7 cellular contexts compared by ENCODE assay signal in the genomic region with DNA sequence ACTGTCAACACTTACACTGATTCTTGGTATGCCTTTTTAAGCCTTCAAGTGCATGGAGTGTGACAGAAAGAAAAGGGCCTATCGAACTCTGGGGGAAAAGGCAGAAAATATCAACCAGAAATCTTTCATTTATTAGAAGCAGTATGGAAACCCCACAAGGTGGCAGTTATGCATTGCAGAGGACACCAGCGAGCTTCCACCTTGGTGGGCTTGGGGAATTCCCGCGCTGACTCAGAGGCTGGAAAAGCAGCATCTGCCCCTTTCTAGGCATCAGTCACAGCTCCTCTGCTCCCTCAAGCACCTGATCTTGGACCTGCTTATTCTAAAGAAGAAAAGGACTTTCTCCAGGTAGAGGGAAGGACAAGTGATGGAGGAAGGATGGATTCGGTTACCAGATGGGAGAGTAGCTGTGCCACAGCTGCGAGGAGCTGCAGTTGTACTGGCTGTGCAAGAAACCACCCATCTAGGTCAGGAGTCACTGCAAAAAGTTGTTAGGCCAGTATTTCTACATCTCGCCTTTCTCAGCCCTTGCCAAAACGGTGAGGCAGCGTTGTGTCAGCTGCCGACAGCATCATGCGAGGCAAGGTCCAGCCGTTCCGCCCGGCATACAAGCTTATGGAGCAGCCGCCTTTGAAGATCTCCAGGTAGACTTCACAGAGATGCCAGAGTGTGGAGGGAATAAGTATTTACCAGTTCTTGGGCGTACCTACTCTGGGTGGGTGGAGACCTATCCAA.
DNase-seq lines count a peak whose midpoint lies in the region; ATAC-seq, FAIRE-seq and TF ChIP-seq lines count a peak whose summit lies in the region.
"Not testable (repeated sequence)": the region's sequence is repeated elsewhere in the genome, so short reads cannot be mapped to it uniquely, and the experiment has no call there.

No MANE protein-coding gene starts in this region.

- not testable (repeated sequence) for H3K4ac ChIP-seq in trophoblast cell (ENCODE audit: low read depth, low read length)

- not testable (repeated sequence) for H4K12ac ChIP-seq in trophoblast cell (ENCODE audit: low read depth, low read length)

- DNase-seq in ELF-1 (ENCODE audit: low read depth, low spot score) (peak; percentile 58), NCI-H526 (lab: John Stamatoyannopoulos, UW) (peak; percentile 15 to 31), body of pancreas (peak; percentile 29 to 57 (median 40)), trophoblast cell (peak; percentile 83 to 88)
- peak; percentile 23 to 27 for DNase-seq in activated CD4-positive, alpha-beta T cell treated with anti-CD3 and anti-CD28 coated beads, Interleukin-2, amount 50 U/mL, for 4 hours
- not testable (repeated sequence) for DNase-seq in keratinocyte (ENCODE audit: low read depth, low spot score)
- DNase-seq in stimulated activated CD8-positive, alpha-beta memory T cell treated with anti-CD3 and anti-CD28 coated beads, Interleukin-7, amount 100 ng/mL, for 4 hours (ENCODE audit: low read depth in 2 of 2) = peak; percentile 26 to 38

- H3K4me2 ChIP-seq in keratinocyte (ENCODE audit: control insufficient read depth, extremely low read depth, insufficient read depth, low read depth, low read length) = peak overlapping the region; percentile 31
- H3K4me2 ChIP-seq in trophoblast cell (ENCODE audit: low read length) = peak overlapping the region; percentile 32

- not testable (repeated sequence) for H3K4me3 ChIP-seq in body of pancreas; keratinocyte (ENCODE audit: control insufficient read depth in 2 of 3, extremely low read depth in 1 of 3, insufficient read depth in 2 of 3, low read depth in 1 of 3, low read length in 3 of 3); trophoblast cell (ENCODE audit: low read depth, low read length)

- not testable (repeated sequence) for H2BK5ac ChIP-seq in trophoblast cell (ENCODE audit: low read depth, low read length, poor library complexity)

- not testable (repeated sequence) for H3K4me1 ChIP-seq in body of pancreas; trophoblast cell (ENCODE audit: control insufficient read depth in 1 of 2, insufficient read depth in 2 of 2, low read length in 2 of 2)
- peaks cover 12% of the 10 kb centered on the region for H3K4me1 ChIP-seq in keratinocyte (ENCODE audit: control insufficient read depth, extremely low read depth, insufficient read depth, low read length)

- intact Hi-C loops in body of pancreas (cut with DNase I) = not testable (repeated sequence)

- not testable (repeated sequence) for H3K27me3 ChIP-seq in body of pancreas; keratinocyte (ENCODE audit: control insufficient read depth, extremely low read depth, insufficient read depth, low read length); trophoblast cell (ENCODE audit: insufficient read depth, low read length)

- H4K91ac ChIP-seq in trophoblast cell (ENCODE audit: low read depth, low read length) = not testable (repeated sequence)

- H3K36me3 ChIP-seq in body of pancreas (replicated peaks in 1 of 2; ENCODE audit: insufficient read depth in 1 of 2, low read depth in 2 of 2); keratinocyte (ENCODE audit: control insufficient read depth in 2 of 2, extremely low read depth in 1 of 2, insufficient read depth in 2 of 2, low read length in 2 of 2); trophoblast cell (ENCODE audit: control insufficient read depth in 1 of 2, insufficient read depth in 2 of 2, low read length in 2 of 2): not testable (repeated sequence)

- not testable (repeated sequence) for H2AK5ac ChIP-seq in trophoblast cell (ENCODE audit: low read length)

- H3K79me1 ChIP-seq in trophoblast cell (ENCODE audit: low read length) = not testable (repeated sequence)

- H3K9ac ChIP-seq in keratinocyte (ENCODE audit: control insufficient read depth, extremely low read depth, insufficient read depth, low read length); trophoblast cell (ENCODE audit: low read length): not testable (repeated sequence)

- TF ChIP-seq POLR2A in body of pancreas (IDR thresholded peaks at IDR 0.05) = not testable (repeated sequence)

- H3K23ac ChIP-seq in trophoblast cell (ENCODE audit: low read length) = not testable (repeated sequence)

- H3K14ac ChIP-seq in trophoblast cell (ENCODE audit: low read length) = not testable (repeated sequence)

- H4K20me1 ChIP-seq in keratinocyte (ENCODE audit: control insufficient read depth, extremely low read depth, insufficient read depth, low read length) = not testable (repeated sequence)

- FAIRE-seq in keratinocyte (lab: Jason Lieb, UNC) = peak; percentile 32

- H3K79me2 ChIP-seq in keratinocyte (ENCODE audit: control insufficient read depth, insufficient read depth, low read length); trophoblast cell (ENCODE audit: control insufficient read depth, insufficient read depth, low read length, poor library complexity): not testable (repeated sequence)

- H2BK120ac ChIP-seq in trophoblast cell (ENCODE audit: insufficient read depth, low read length, poor library complexity) = not testable (repeated sequence)

- H2AFZ ChIP-seq in keratinocyte (ENCODE audit: control insufficient read depth, low read length) = peak overlapping the region; percentile 48
- not testable (repeated sequence) for H2AFZ ChIP-seq in trophoblast cell (ENCODE audit: insufficient read depth, low read length, poor library complexity)

- H4K8ac ChIP-seq in trophoblast cell (ENCODE audit: low read depth, low read length) = not testable (repeated sequence)

- not testable (repeated sequence) for TF ChIP-seq CTCF in body of pancreas (IDR thresholded peaks at IDR 0.05)
- TF ChIP-seq CTCF in keratinocyte (optimal IDR thresholded peaks at IDR 0.05 in 1 of 3, IDR thresholded peaks at IDR 0.05 in 1 of 3, conservative IDR thresholded peaks at IDR 0.05 in 1 of 3; ENCODE audit: extremely low read depth in 1 of 3, insufficient read depth in 2 of 3, low read length in 3 of 3) = peak in 1 of 3 experiments; percentile 11

- dilution Hi-C loops in keratinocyte (cut with MboI; ENCODE audit: extremely low pct_ligation_motif_present, low sequenced_read_pairs) = not testable (repeated sequence)

- H3K18ac ChIP-seq in trophoblast cell (ENCODE audit: low read length) = not testable (repeated sequence)

- not testable (repeated sequence) for ATAC-seq in body of pancreas

- H3K9me3 ChIP-seq in body of pancreas; keratinocyte (ENCODE audit: control insufficient read depth, low read depth, low read length); trophoblast cell (ENCODE audit: insufficient read depth, low read depth, low read length): not testable (repeated sequence)

- not testable (repeated sequence) for H2BK12ac ChIP-seq in trophoblast cell (ENCODE audit: low read length)

- not testable (repeated sequence) for H3K9me1 ChIP-seq in keratinocyte (ENCODE audit: control insufficient read depth, extremely low read depth, insufficient read depth, low read length)

- not testable (repeated sequence) for H3K27ac ChIP-seq in body of pancreas; keratinocyte (ENCODE audit: control insufficient read depth, insufficient read depth, low read length); trophoblast cell (ENCODE audit: low read depth, low read length)

- WGBS in body of pancreas, 2 donors = 42 to 43% methylated on average over 16 of the region's 16 CpGs
- no CpG with 5 or more reads among the region's 16 CpGs for WGBS in trophoblast cell (ENCODE audit: extremely low coverage, insufficient coverage, insufficient read length)
